In the genomic region with DNA sequence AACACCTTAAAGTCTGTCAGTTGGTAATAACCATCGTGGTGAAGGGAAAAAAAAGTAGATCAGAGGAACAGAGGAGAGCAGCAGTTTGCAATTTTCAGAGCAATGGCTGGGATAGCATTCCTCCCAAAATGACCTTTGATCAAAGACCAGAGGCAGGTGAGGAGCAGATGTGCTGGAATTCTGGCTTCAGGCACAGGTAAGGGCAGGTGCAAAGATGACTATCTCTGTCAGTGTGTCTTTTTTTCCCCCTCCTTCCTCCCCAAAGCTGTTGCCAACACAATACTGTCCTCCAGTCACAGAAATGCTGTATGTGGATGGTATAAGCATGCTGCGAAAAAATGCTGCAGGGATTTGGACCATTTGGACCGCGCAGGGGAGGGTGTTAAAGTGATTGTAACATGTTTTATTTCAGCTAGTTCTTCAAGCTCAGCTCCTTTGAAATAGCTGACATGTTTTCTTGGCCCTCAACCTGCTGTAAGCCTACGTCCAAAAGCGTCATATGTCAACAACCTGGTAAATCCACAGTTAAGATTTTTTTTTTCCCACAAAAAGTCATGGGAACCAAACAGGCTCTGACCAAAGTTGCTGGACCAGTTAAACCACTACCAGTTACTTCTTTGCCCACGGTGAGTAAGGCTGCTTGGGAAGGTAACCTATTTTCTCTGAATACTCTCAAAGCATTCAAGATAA, we compare ENCODE assay signal across 12 cellular contexts.
DNase-seq lines count a peak whose midpoint lies in the region; ATAC-seq and TF ChIP-seq lines count a peak whose summit lies in the region.
"Had no signal": no experiment of that assay in that cellular context is flagged by ENCODE, and none has a peak within 500 bp of the region (broad histone marks: within the 10 kb centered on the region; RNA-seq: fewer than 3 reads in every experiment).

No MANE protein-coding gene starts in this region.

- H3K27me3 Mint-ChIP-seq in GM23338 (ENCODE audit: insufficient read depth, low read depth, poor library complexity), result peaks cover 6% of the 10 kb centered on the region
- peaks cover 2% of the 10 kb centered on the region for H3K27me3 Mint-ChIP-seq in activated T-helper 1 cell treated with anti-CD3 and anti-CD28 coated beads, Interleukin-12 subunit alpha, Interleukin-12 subunit beta, Interleukin-2, Interleukin-4 antibody, amounts not matched to agents 30 ng/mL and 10 ng/mL and 1 ng/mL, durations not matched to agents 14 hours and 24 hours and 36 hours (ENCODE audit: insufficient read depth)

- no peaks in the 10 kb centered on the region for H3F3A ChIP-seq in GM23338 (replicated peaks; ENCODE audit: low read depth)

- TF ChIP-seq EP300 in sigmoid colon (IDR thresholded peaks at IDR 0.05), result peak in 2 of 4 donors; percentile 12 to 56

- H3K4me1 Mint-ChIP-seq in GM23338, result peaks cover 68% of the 10 kb centered on the region
- peaks cover 43% of the 10 kb centered on the region for H3K4me1 Mint-ChIP-seq in activated T-helper 1 cell treated with anti-CD3 and anti-CD28 coated beads, Interleukin-12 subunit alpha, Interleukin-12 subunit beta, Interleukin-2, Interleukin-4 antibody, amounts not matched to agents 30 ng/mL and 10 ng/mL and 1 ng/mL, durations not matched to agents 14 hours and 24 hours and 36 hours (ENCODE audit: low read depth)

- no peak overlapping the region for H3K4me3 Mint-ChIP-seq in GM23338
- H3K4me3 Mint-ChIP-seq in activated T-helper 1 cell treated with anti-CD3 and anti-CD28 coated beads, Interleukin-12 subunit alpha, Interleukin-12 subunit beta, Interleukin-2, Interleukin-4 antibody, amounts not matched to agents 30 ng/mL and 10 ng/mL and 1 ng/mL, durations not matched to agents 14 hours and 24 hours and 36 hours, result no peak overlapping the region
- H3K4me3 Mint-ChIP-seq: activated T-cell treated with anti-CD3 and anti-CD28 coated beads, Interleukin-2, amount 50 U/mL, for 4 hours had no signal

- intact Hi-C loops in left ventricle myocardium inferior (cut with micrococcal nuclease), result no loop called here
- intact Hi-C loops in sigmoid colon (cut with DNase I), result loop anchor here (2.0 kb wide), 1 partner anchor 165 kb away; no protein-coding TSS in a partner anchor
- intact Hi-C loops in activated T-helper 1 cell treated with anti-CD3 and anti-CD28 coated beads, Interleukin-12 subunit alpha, Interleukin-12 subunit beta, Interleukin-2, Interleukin-4 antibody, amounts not matched to agents 30 ng/mL and 10 ng/mL and 1 ng/mL, durations not matched to agents 14 hours and 24 hours and 36 hours (cut with micrococcal nuclease), result no loop called here

- no peaks in the 10 kb centered on the region for H4K20me1 ChIP-seq in GM23338 (replicated peaks; ENCODE audit: insufficient read depth)

- H3K27ac Mint-ChIP-seq in GM23338, result no peak overlapping the region
- H3K27ac Mint-ChIP-seq in activated T-helper 1 cell treated with anti-CD3 and anti-CD28 coated beads, Interleukin-12 subunit alpha, Interleukin-12 subunit beta, Interleukin-2, Interleukin-4 antibody, amounts not matched to agents 30 ng/mL and 10 ng/mL and 1 ng/mL, durations not matched to agents 14 hours and 24 hours and 36 hours, result no peak overlapping the region

- H3K27me3 ChIP-seq in GM23338 (ENCODE audit: insufficient read depth), result no peaks in the 10 kb centered on the region
- no peaks in the 10 kb centered on the region for H3K27me3 ChIP-seq in left ventricle myocardium inferior (ENCODE audit: low read depth)
- H3K27me3 ChIP-seq in sigmoid colon, result no peaks in the 10 kb centered on the region

- H3K9me3 Mint-ChIP-seq in GM23338, result no peaks in the 10 kb centered on the region
- no peaks in the 10 kb centered on the region for H3K9me3 Mint-ChIP-seq in activated T-helper 1 cell treated with anti-CD3 and anti-CD28 coated beads, Interleukin-12 subunit alpha, Interleukin-12 subunit beta, Interleukin-2, Interleukin-4 antibody, amounts not matched to agents 30 ng/mL and 10 ng/mL and 1 ng/mL, durations not matched to agents 14 hours and 24 hours and 36 hours
- H3K9me3 Mint-ChIP-seq: activated T-cell treated with anti-CD3 and anti-CD28 coated beads, Interleukin-2, amount 50 U/mL, for 4 hours had no signal

- no peak overlapping the region; the same call in 1 of the 2 replicates for H3K4me2 ChIP-seq in GM23338

- no peaks in the 10 kb centered on the region for H3K36me3 Mint-ChIP-seq in GM23338 (ENCODE audit: low read depth)
- peaks cover 11% of the 10 kb centered on the region for H3K36me3 Mint-ChIP-seq in activated T-helper 1 cell treated with anti-CD3 and anti-CD28 coated beads, Interleukin-12 subunit alpha, Interleukin-12 subunit beta, Interleukin-2, Interleukin-4 antibody, amounts not matched to agents 30 ng/mL and 10 ng/mL and 1 ng/mL, durations not matched to agents 14 hours and 24 hours and 36 hours (ENCODE audit: low read depth)

- peaks cover 50% of the 10 kb centered on the region for H3K4me1 ChIP-seq in GM23338 (ENCODE audit: insufficient read depth)
- H3K4me1 ChIP-seq in left ventricle myocardium inferior, result peaks cover 22% of the 10 kb centered on the region
- peaks cover 0 to 80% (median 62%) of the 10 kb centered on the region in 4 donors for H3K4me1 ChIP-seq in sigmoid colon

- H3K9me2 ChIP-seq in GM23338 (ENCODE audit: insufficient read depth), result no peaks in the 10 kb centered on the region

- 17 to 59% methylated on average over 7 of the region's 7 CpGs for WGBS in sigmoid colon, 2 donors

- H3K27ac ChIP-seq in GM23338 (ENCODE audit: low read depth), result 0 out of 2 replicates have a peak overlapping the region, but pooled peaks have one; percentile 10
- H3K27ac ChIP-seq in RWPE1, result no peak overlapping the region
- H3K27ac ChIP-seq in left ventricle myocardium inferior (replicated peaks), result peak overlapping the region; percentile 22
- peak overlapping the region; percentile 75 to 97 (median 96) for H3K27ac ChIP-seq in sigmoid colon

- TF ChIP-seq CTCF in GM23338 (conservative IDR thresholded peaks at IDR 0.05; ENCODE audit: low read depth in 2 of 2) (no peak), RWPE1 (conservative IDR thresholded peaks at IDR 0.05; ENCODE audit: low read depth) (no peak), left ventricle myocardium inferior (IDR thresholded peaks at IDR 0.05; ENCODE audit: borderline replicate concordance) (no peak), sigmoid colon (IDR thresholded peaks at IDR 0.05) (no peak)

- no peak overlapping the region for H2AFZ ChIP-seq in GM23338

- H3K36me3 ChIP-seq in GM23338 (ENCODE audit: insufficient read depth) (no peaks in the 10 kb centered on the region), left ventricle myocardium inferior (no peaks in the 10 kb centered on the region), sigmoid colon (no peaks in the 10 kb centered on the region)

- H3K79me2 ChIP-seq in GM23338 (replicated peaks; ENCODE audit: insufficient read depth), result 0 out of 2 replicates have a peak, but pooled peaks cover 5% of the 10 kb centered on the region

- no peak overlapping the region for H3K4me3 ChIP-seq in GM23338
- H3K4me3 ChIP-seq in left ventricle myocardium inferior, result no peak overlapping the region
- H3K4me3 ChIP-seq in sigmoid colon, result no peak overlapping the region

- CTCF ChIA-PET in RWPE1 (lab: Yijun Ruan, JAX), result interaction anchor here (0.6 to 0.7 kb wide), 2 partner anchors 253 to 1500 kb away, joined by 3 read pairs; no protein-coding TSS in a partner anchor

- POLR2A ChIA-PET in RWPE1 (lab: Yijun Ruan, JAX; ENCODE audit: low non-redundant PET), result no interaction called here

- TF ChIP-seq POLR2A in sigmoid colon (IDR thresholded peaks at IDR 0.05), result no peak

- DNase-seq in GM23338 (ENCODE audit: low spot score) (no peak), RWPE1 (ENCODE audit: low spot score) (peak; percentile 70), left ventricle myocardium inferior (no peak), sigmoid colon (no peak), NCI-H2171 (lab: John Stamatoyannopoulos, UW) (no peak)
- no peak for DNase-seq in stimulated activated CD4-positive, alpha-beta T cell treated with anti-CD3 and anti-CD28 coated beads, Interleukin-1b, Interleukin-23, amount 100 ng/mL, for 48 hours
- no peak for DNase-seq in activated T-helper 1 cell treated with anti-CD3 and anti-CD28 coated beads, Interleukin-12 subunit alpha, Interleukin-12 subunit beta, Interleukin-2, Interleukin-4 antibody, amounts not matched to agents 30 ng/mL and 10 ng/mL and 1 ng/mL, durations not matched to agents 14 hours and 24 hours and 36 hours (ENCODE audit: low spot score)
- DNase-seq: activated T-cell treated with anti-CD3 and anti-CD28 coated beads, Interleukin-2, amount 50 U/mL, for 4 hours; NCI-H1105 treated with DMSO at 0.1 percent for 48 hours; stimulated activated CD4-positive, alpha-beta T cell treated with anti-CD3 and anti-CD28 coated beads, Interleukin-15, amount 100 ng/mL, for 24 hours; stimulated activated naive CD4-positive, alpha-beta T cell had no signal

- ATAC-seq in GM23338, result no peak
- ATAC-seq in GM19035 (IDR thresholded peaks at IDR 0.05; ENCODE audit: unreplicated experiment), result no peak
- ATAC-seq: activated T-cell treated with anti-CD3 and anti-CD28 coated beads, Interleukin-2, amount 50 U/mL, for 4 hours had no signal

- no peaks in the 10 kb centered on the region for H3K9me3 ChIP-seq in left ventricle myocardium inferior (replicated peaks)
- H3K9me3 ChIP-seq in sigmoid colon, result no peaks in the 10 kb centered on the region

TF ChIP-seq in GM23338, 12 proteins besides CTCF, POLR2A, EP300 and RAD21 (continues in another document):
- TF ChIP-seq EZH2phosphoT487 (IDR thresholded peaks at IDR 0.05; ENCODE audit: unreplicated experiment) (no peak), STAT1 (IDR thresholded peaks at IDR 0.05; ENCODE audit: unreplicated experiment) (no peak)
